Comparison of ENCODE assay signal across 31 cellular contexts in the genomic region with DNA sequence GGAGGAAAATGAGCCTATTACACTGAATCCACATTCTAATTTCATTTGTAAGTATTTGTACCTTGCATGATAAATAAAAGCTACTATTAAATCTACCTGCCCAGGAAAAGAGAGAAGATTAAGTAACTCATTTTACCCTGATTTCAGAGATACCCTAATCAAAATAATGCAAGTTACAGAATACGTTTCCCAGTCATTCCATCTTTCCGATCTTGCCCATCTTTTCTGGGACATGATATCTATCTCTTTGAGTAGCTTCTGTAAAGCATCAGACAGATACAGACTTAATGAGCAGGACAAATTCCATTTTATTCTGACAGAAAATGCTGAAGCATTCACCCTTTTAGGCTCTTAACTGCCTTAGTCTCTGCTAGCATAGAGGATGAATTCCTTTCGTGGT. TPM values are rescaled to one million over a fixed set of nuclear protein-coding genes. Genes with fewer than 3 reads are reported as not detected.
"Had no signal": no experiment of that assay in that cellular context is flagged by ENCODE, and none has a peak within 500 bp of the region (broad histone marks: within the 10 kb centered on the region; RNA-seq: fewer than 3 reads in every experiment).

No MANE protein-coding gene starts in this region.

- H3K36me3 ChIP-seq: adrenal gland, ascending aorta, brain microvascular endothelial cell, breast epithelium, cardiac muscle cell had no signal

- H3K27me3 ChIP-seq: adrenal gland, ascending aorta, body of pancreas, brain microvascular endothelial cell, breast epithelium, cardiac muscle cell had no signal

- DNase-seq: activated effector memory CD4-positive, alpha-beta T cell treated with anti-CD3 and anti-CD28 coated beads, Interleukin-2, amount 50 U/mL, for 16 hours; activated effector memory CD4-positive, alpha-beta T cell treated with Interleukin-2 at 50 U/mL for 16 hours; activated gamma-delta T cell; activated gamma-delta T cell treated with Interleukin-2 at 50 U/mL for 16 hours; activated naive CD4-positive, alpha-beta T cell; activated naive CD4-positive, alpha-beta T cell treated with anti-CD3 and anti-CD28 coated beads for 36 hours; activated naive CD4-positive, alpha-beta T cell treated with anti-CD3 and anti-CD28 coated beads, Interleukin-2, amount 10 ng/mL, durations not matched to agents 7 days and 5 days; activated naive CD4-positive, alpha-beta T cell treated with anti-CD3 and anti-CD28 coated beads, Interleukin-2, amount 50 U/mL, for 16 hours; activated naive CD4-positive, alpha-beta T cell treated with Interleukin-2 at 50 U/mL for 16 hours; activated naive CD8-positive, alpha-beta T cell treated with anti-CD3 and anti-CD28 coated beads for 36 hours; activated naive CD8-positive, alpha-beta T cell treated with anti-CD3 and anti-CD28 coated beads, Interleukin-2, amount 10 ng/mL, durations not matched to agents 7 days and 5 days; activated naive CD8-positive, alpha-beta T cell treated with anti-CD3 and anti-CD28 coated beads, Interleukin-2, amount 50 U/mL, for 24 hours; activated T-cell treated with anti-CD3 and anti-CD28 coated beads, Interleukin-2, amount 50 U/mL, for 24 hours; activated T-cell treated with anti-CD3 and anti-CD28 coated beads, Interleukin-2, amount 50 U/mL, for 4 hours; activated T-cell treated with anti-CD3 and anti-CD28 coated beads, Interleukin-2, amount 50 U/mL, for 48 hours; activated T-cell treated with anti-CD3 and anti-CD28 coated beads, Interleukin-2, amount 50 U/mL, for 72 hours; adrenal gland; amniotic stem cell; amygdala; anterior cingulate cortex; aorta; body of pancreas; brain microvascular endothelial cell; caudate nucleus; central memory CD4-positive, alpha-beta T cell; cerebellar nuclear complex had no signal

- H3K4me1 ChIP-seq: adrenal gland, ascending aorta, body of pancreas, breast epithelium had no signal

- H3K9me3 ChIP-seq: adrenal gland, body of pancreas, breast epithelium had no signal

- H3K4me3 ChIP-seq: adrenal gland, ascending aorta, body of pancreas, breast epithelium, cardiac muscle cell had no signal

- H3K27ac ChIP-seq: adrenal gland, ascending aorta, body of pancreas, brain microvascular endothelial cell, breast epithelium, cardiac muscle cell had no signal

- ATAC-seq: activated naive CD4-positive, alpha-beta T cell treated with anti-CD3 and anti-CD28 coated beads, Interleukin-2, amount 50 U/mL, for 72 hours; activated naive CD8-positive, alpha-beta T cell treated with anti-CD3 and anti-CD28 coated beads, Interleukin-2, amount 50 U/mL, for 24 hours; activated T-cell treated with anti-CD3 and anti-CD28 coated beads, Interleukin-2, amount 50 U/mL, for 4 hours; activated T-cell treated with anti-CD3 and anti-CD28 coated beads, Interleukin-2, amount 50 U/mL, for 72 hours; activated T-helper 17 cell treated with anti-CD3 and anti-CD28 coated beads, Interleukin-2, amount 50 U/mL, for 72 hours; body of pancreas had no signal

RNA-seq across cellular contexts. Expression of a gene that starts 56.6 kb away (rescaled TPM):
- total RNA-seq: activated T-helper 17 cell treated with anti-CD3 and anti-CD28 coated beads, Interleukin-2, amount 50 U/mL, for 72 hours had no signal
